In the genomic region with DNA sequence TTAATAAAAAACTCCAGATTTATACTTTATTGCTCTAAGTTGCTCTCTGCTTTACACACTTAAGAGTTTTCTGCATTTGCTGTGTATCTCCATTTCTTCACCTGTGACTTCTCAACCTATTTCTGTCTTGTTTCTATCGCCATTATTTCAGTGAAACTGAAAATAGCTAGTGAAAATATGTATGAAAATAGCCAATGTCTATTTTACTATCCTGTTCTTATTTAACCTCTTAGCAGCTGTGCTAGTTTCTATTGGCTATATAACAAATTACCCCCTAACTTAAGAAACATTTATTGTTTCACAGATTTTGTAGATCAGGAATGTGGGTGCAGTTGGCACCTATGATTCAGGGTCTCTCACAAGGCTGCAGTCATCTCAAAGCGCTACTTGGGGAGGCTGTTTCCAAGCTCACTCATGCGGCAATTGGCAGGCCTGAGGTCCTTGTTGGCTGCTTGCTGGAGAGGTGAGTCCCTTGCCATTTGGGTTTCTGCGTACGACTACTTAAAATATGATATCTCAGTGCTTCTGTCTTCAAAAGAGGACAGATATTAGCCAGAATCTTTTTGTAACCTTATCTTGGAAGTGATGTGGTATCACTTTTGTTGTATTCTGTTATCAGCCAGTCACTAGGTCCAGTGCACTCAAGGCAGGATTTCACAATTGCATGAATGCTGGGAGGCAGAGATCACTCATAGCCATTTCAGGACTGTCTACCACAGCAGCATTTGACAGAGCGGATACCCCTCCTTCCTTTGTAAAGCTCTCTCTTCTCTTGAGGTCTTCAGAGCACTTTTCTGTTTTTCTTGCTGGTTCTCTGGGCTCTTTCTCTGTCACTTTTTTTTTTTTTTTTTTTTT, we compare ENCODE assay signal across 1 cellular context.
TF ChIP-seq lines count a peak whose summit lies in the region.

No MANE protein-coding gene starts in this region.

TF ChIP-seq in GM12878, 131 proteins besides CTCF, POLR2A, EP300 and RAD21 (continued from another document and continues in another):
- no peak for TF ChIP-seq ZBTB40 (IDR thresholded peaks at IDR 0.05; ENCODE audit: borderline replicate concordance)
- no peak for TF ChIP-seq HDAC6 (IDR thresholded peaks at IDR 0.05; ENCODE audit: unreplicated experiment)
- TF ChIP-seq, protein P1, sequence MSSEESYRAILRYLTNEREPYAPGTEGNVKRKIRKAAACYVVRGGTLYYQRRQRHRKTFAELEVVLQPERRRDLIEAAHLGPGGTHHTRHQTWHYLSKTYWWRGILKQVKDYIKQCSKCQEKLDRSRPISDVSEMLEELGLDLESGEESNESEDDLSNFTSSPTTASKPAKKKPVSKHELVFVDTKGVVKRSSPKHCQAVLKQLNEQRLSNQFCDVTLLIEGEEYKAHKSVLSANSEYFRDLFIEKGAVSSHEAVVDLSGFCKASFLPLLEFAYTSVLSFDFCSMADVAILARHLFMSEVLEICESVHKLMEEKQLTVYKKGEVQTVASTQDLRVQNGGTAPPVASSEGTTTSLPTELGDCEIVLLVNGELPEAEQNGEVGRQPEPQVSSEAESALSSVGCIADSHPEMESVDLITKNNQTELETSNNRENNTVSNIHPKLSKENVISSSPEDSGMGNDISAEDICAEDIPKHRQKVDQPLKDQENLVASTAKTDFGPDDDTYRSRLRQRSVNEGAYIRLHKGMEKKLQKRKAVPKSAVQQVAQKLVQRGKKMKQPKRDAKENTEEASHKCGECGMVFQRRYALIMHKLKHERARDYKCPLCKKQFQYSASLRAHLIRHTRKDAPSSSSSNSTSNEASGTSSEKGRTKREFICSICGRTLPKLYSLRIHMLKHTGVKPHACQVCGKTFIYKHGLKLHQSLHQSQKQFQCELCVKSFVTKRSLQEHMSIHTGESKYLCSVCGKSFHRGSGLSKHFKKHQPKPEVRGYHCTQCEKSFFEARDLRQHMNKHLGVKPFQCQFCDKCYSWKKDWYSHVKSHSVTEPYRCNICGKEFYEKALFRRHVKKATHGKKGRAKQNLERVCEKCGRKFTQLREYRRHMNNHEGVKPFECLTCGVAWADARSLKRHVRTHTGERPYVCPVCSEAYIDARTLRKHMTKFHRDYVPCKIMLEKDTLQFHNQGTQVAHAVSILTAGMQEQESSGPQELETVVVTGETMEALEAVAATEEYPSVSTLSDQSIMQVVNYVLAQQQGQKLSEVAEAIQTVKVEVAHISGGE (CRISPR knock-in tag; IDR thresholded peaks at IDR 0.05) = no peak
- no peak for TF ChIP-seq ZBTB4 (CRISPR knock-in tag; IDR thresholded peaks at IDR 0.05)
- TF ChIP-seq PAX5 (IDR thresholded peaks at IDR 0.05; ENCODE audit: borderline replicate concordance, low read depth, low read length) = peak; percentile 95
- TF ChIP-seq RFX5 (IDR thresholded peaks at IDR 0.05; ENCODE audit: low read depth, low read length) = no peak
- TF ChIP-seq WRNIP1 (IDR thresholded peaks at IDR 0.05; ENCODE audit: borderline replicate concordance, low read depth, low read length) = no peak
- peak; percentile 72; the same call in 1 of the 2 replicates for TF ChIP-seq NR2F1 (conservative IDR thresholded peaks at IDR 0.05)
- TF ChIP-seq YY1 (IDR thresholded peaks at IDR 0.05; ENCODE audit: low read depth, low read length) = no peak
- TF ChIP-seq NR2C1 (IDR thresholded peaks at IDR 0.05) = no peak
- TF ChIP-seq POU2F2 (IDR thresholded peaks at IDR 0.05; ENCODE audit: borderline replicate concordance, low read depth, low read length) = peak; percentile 51; the same call in 1 of the 3 replicates
- TF ChIP-seq DPF2 (IDR thresholded peaks at IDR 0.05) = no peak
- TF ChIP-seq CREM (IDR thresholded peaks at IDR 0.05; ENCODE audit: low read depth) = 0 out of 2 replicates have a peak, but pooled peaks have one; percentile 13
- no peak for TF ChIP-seq POLR2AphosphoS2 (IDR thresholded peaks at IDR 0.05; ENCODE audit: low read depth, low read length)
- no peak for TF ChIP-seq ZSCAN29 (IDR thresholded peaks at IDR 0.05)
- TF ChIP-seq YBX1 (IDR thresholded peaks at IDR 0.05) = no peak
- TF ChIP-seq SPI1 (IDR thresholded peaks at IDR 0.05; ENCODE audit: borderline replicate concordance, insufficient read depth, low read depth, low read length) = no peak
- TF ChIP-seq, protein P2, sequence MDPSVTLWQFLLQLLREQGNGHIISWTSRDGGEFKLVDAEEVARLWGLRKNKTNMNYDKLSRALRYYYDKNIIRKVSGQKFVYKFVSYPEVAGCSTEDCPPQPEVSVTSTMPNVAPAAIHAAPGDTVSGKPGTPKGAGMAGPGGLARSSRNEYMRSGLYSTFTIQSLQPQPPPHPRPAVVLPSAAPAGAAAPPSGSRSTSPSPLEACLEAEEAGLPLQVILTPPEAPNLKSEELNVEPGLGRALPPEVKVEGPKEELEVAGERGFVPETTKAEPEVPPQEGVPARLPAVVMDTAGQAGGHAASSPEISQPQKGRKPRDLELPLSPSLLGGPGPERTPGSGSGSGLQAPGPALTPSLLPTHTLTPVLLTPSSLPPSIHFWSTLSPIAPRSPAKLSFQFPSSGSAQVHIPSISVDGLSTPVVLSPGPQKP (IDR thresholded peaks at IDR 0.05; ENCODE audit: low read depth, low read length) = no peak
- TF ChIP-seq FOS (IDR thresholded peaks at IDR 0.05; ENCODE audit: borderline replicate concordance, extremely low read depth, insufficient read length) = no peak
- no peak for TF ChIP-seq BHLHE40 (IDR thresholded peaks at IDR 0.05; ENCODE audit: borderline replicate concordance in 1 of 2, low read depth in 2 of 2, low read length in 1 of 2)
- TF ChIP-seq SREBF1 (IDR thresholded peaks at IDR 0.05; ENCODE audit: low read length) = peak; percentile 68
- TF ChIP-seq ZNF384 (IDR thresholded peaks at IDR 0.05; ENCODE audit: borderline replicate concordance, low read depth, low read length) = no peak
- TF ChIP-seq PML (IDR thresholded peaks at IDR 0.05; ENCODE audit: low read length) = no peak
- no peak for TF ChIP-seq EED (IDR thresholded peaks at IDR 0.05; ENCODE audit: low read depth)
- no peak for TF ChIP-seq MYB (IDR thresholded peaks at IDR 0.05; ENCODE audit: borderline replicate concordance, low read depth, low read length)
- TF ChIP-seq JUNB (IDR thresholded peaks at IDR 0.05) = 0 out of 2 replicates have a peak, but pooled peaks have one; percentile 15
- no peak for TF ChIP-seq ATF7 (IDR thresholded peaks at IDR 0.05; ENCODE audit: low read depth)
- TF ChIP-seq, protein P3, sequence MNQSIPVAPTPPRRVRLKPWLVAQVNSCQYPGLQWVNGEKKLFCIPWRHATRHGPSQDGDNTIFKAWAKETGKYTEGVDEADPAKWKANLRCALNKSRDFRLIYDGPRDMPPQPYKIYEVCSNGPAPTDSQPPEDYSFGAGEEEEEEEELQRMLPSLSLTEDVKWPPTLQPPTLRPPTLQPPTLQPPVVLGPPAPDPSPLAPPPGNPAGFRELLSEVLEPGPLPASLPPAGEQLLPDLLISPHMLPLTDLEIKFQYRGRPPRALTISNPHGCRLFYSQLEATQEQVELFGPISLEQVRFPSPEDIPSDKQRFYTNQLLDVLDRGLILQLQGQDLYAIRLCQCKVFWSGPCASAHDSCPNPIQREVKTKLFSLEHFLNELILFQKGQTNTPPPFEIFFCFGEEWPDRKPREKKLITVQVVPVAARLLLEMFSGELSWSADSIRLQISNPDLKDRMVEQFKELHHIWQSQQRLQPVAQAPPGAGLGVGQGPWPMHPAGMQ (IDR thresholded peaks at IDR 0.05; ENCODE audit: borderline replicate concordance) = no peak
- no peak for TF ChIP-seq TCF12 (IDR thresholded peaks at IDR 0.05; ENCODE audit: low read depth, low read length)
- TF ChIP-seq ZNF24 (IDR thresholded peaks at IDR 0.05) = no peak
- TF ChIP-seq ZNF622 (IDR thresholded peaks at IDR 0.05) = no peak
- TF ChIP-seq HCFC1 (IDR thresholded peaks at IDR 0.05; ENCODE audit: low read length) = no peak
- TF ChIP-seq NKRF (conservative IDR thresholded peaks at IDR 0.05) = no peak
- TF ChIP-seq MEF2B (IDR thresholded peaks at IDR 0.05; ENCODE audit: partially characterized antibody, poor library complexity, severe bottlenecking) = peak; percentile 93
- TF ChIP-seq CHD4 (IDR thresholded peaks at IDR 0.05) = no peak
- TF ChIP-seq, protein P4, sequence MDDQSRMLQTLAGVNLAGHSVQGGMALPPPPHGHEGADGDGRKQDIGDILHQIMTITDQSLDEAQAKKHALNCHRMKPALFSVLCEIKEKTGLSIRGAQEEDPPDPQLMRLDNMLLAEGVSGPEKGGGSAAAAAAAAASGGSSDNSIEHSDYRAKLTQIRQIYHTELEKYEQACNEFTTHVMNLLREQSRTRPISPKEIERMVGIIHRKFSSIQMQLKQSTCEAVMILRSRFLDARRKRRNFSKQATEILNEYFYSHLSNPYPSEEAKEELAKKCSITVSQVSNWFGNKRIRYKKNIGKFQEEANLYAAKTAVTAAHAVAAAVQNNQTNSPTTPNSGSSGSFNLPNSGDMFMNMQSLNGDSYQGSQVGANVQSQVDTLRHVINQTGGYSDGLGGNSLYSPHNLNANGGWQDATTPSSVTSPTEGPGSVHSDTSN (IDR thresholded peaks at IDR 0.05; ENCODE audit: insufficient replicate concordance, low read depth, low read length) = no peak
- TF ChIP-seq NFIC (IDR thresholded peaks at IDR 0.05; ENCODE audit: low read depth, low read length) = peak; percentile 87
- TF ChIP-seq IKZF2 (IDR thresholded peaks at IDR 0.05) = no peak
- TF ChIP-seq BCL11A (IDR thresholded peaks at IDR 0.05; ENCODE audit: low read depth, low read length) = no peak
- TF ChIP-seq SKIL (IDR thresholded peaks at IDR 0.05; ENCODE audit: low read depth, poor library complexity, severe bottlenecking) = no peak
